Comparison of ENCODE assay signal across 34 cellular contexts in genomic region chr7:132311747-132312146, GRCh38.
"Had no signal": no experiment of that assay in that cellular context is flagged by ENCODE, and none has a peak within 500 bp of the region (broad histone marks: within the 10 kb centered on the region; RNA-seq: fewer than 3 reads in every experiment).

No MANE protein-coding gene starts in this region.

- H3K4me1 Mint-ChIP-seq: activated B cell treated with CpG ODN at 0.5 μM for 24 hours; stimulated activated memory B cell treated with anti-CD40 and anti-IgM and Interleukin-4, amounts not matched to agents 10 μg/mL and 1 μg/mL and 100 μg/mL, for 72 hours had no signal

- H3K27me3 ChIP-seq: heart right ventricle, ovary, right lobe of liver, thyroid gland, upper lobe of right lung had no signal

- H3K9me3 Mint-ChIP-seq: T-helper 2 cell treated with Interferon-gamma antibody and Interleukin-4, amounts not matched to agents 5 μg/mL and 100 μg/mL, for 36 hours had no signal

- H3K36me3 ChIP-seq: cardiac muscle cell, esophagus squamous epithelium, heart right ventricle, left ventricle myocardium inferior, neutrophil, ovary, right lobe of liver, stomach, thyroid gland, upper lobe of right lung had no signal

- H3K27ac Mint-ChIP-seq: activated B cell treated with CpG ODN at 0.5 μM for 24 hours; activated CD8-positive, alpha-beta T cell treated with anti-CD3 and anti-CD28 coated beads for 36 hours; activated naive CD4-positive, alpha-beta T cell treated with anti-CD3 and anti-CD28 coated beads, Interleukin-2, amount 50 U/mL, for 72 hours; activated T-helper 17 cell treated with anti-CD3 and anti-CD28 coated beads, Interleukin-2, amount 50 U/mL, for 72 hours; natural killer cell treated with Interleukin-12 subunit alpha and Interleukin-12 subunit beta and Interleukin-15 and Interleukin-18, amount 100 ng/mL, for 72 hours; progenitor cell of endocrine pancreas; stimulated activated memory B cell treated with anti-CD40 and anti-IgM and Interleukin-4, amounts not matched to agents 10 μg/mL and 1 μg/mL and 100 μg/mL, for 72 hours; T-cell; T-helper 2 cell treated with Interferon-gamma antibody and Interleukin-4, amounts not matched to agents 5 μg/mL and 100 μg/mL, for 36 hours had no signal

- H3K9me3 ChIP-seq: esophagus squamous epithelium, heart right ventricle, left ventricle myocardium inferior, mucosa of descending colon, neutrophil, ovary, right lobe of liver, stomach, thyroid gland, upper lobe of right lung had no signal

- H3K4me3 ChIP-seq: cardiac muscle cell, esophagus squamous epithelium, heart right ventricle, left ventricle myocardium inferior, lung, mucosa of descending colon, ovary, right lobe of liver, skin epidermis, stomach, thyroid gland, upper lobe of right lung had no signal

- ATAC-seq: activated CD8-positive, alpha-beta T cell treated with anti-CD3 and anti-CD28 coated beads for 36 hours; activated naive CD4-positive, alpha-beta T cell treated with anti-CD3 and anti-CD28 coated beads, Interleukin-2, amount 50 U/mL, for 72 hours; activated T-cell treated with anti-CD3 and anti-CD28 coated beads, Interleukin-2, amount 50 U/mL, for 4 hours; activated T-helper 17 cell treated with anti-CD3 and anti-CD28 coated beads, Interleukin-2, amount 50 U/mL, for 72 hours; heart right ventricle; mucosa of descending colon; natural killer cell treated with Interleukin-12 subunit alpha and Interleukin-12 subunit beta and Interleukin-15 and Interleukin-18, amount 100 ng/mL, for 72 hours; right lobe of liver; stimulated activated memory B cell treated with anti-CD40 and anti-IgM and Interleukin-4, amounts not matched to agents 10 μg/mL and 1 μg/mL and 100 μg/mL, for 72 hours; T-cell; upper lobe of right lung had no signal

- H3K4me1 ChIP-seq: esophagus squamous epithelium, heart right ventricle, left ventricle myocardium inferior, right lobe of liver, stomach, thyroid gland, upper lobe of right lung had no signal

- H3K4me3 Mint-ChIP-seq: activated B cell treated with CpG ODN at 0.5 μM for 24 hours; activated CD8-positive, alpha-beta T cell treated with anti-CD3 and anti-CD28 coated beads for 36 hours; activated T-cell treated with anti-CD3 and anti-CD28 coated beads, Interleukin-2, amount 50 U/mL, for 4 hours; activated T-helper 17 cell treated with anti-CD3 and anti-CD28 coated beads, Interleukin-2, amount 50 U/mL, for 72 hours; brain; natural killer cell treated with Interleukin-12 subunit alpha and Interleukin-12 subunit beta and Interleukin-15 and Interleukin-18, amount 100 ng/mL, for 72 hours; stimulated activated memory B cell treated with anti-CD40 and anti-IgM and Interleukin-4, amounts not matched to agents 10 μg/mL and 1 μg/mL and 100 μg/mL, for 72 hours; T-cell; T-helper 2 cell treated with Interferon-gamma antibody and Interleukin-4, amounts not matched to agents 5 μg/mL and 100 μg/mL, for 36 hours had no signal

- H3K36me3 Mint-ChIP-seq: brain; natural killer cell treated with Interleukin-12 subunit alpha and Interleukin-12 subunit beta and Interleukin-15 and Interleukin-18, amount 100 ng/mL, for 72 hours; T-cell had no signal

- H3K27ac ChIP-seq: cardiac muscle cell, esophagus squamous epithelium, heart right ventricle, left ventricle myocardium inferior, neutrophil, ovary, right lobe of liver, skin epidermis, stomach, thyroid gland, upper lobe of right lung had no signal

- DNase-seq: activated B cell treated with CpG ODN at 0.5 μM for 24 hours; activated CD4-positive, alpha-beta T cell treated with anti-CD3 and anti-CD28 coated beads, Interleukin-2, amount 50 U/mL, for 1 hour; activated CD8-positive, alpha-beta T cell treated with anti-CD3 and anti-CD28 coated beads for 36 hours; activated gamma-delta T cell treated with Interleukin-2 at 50 U/mL for 16 hours; activated T-cell treated with anti-CD3 and anti-CD28 coated beads, Interleukin-2, amount 50 U/mL, for 4 hours; anterior cingulate cortex; cortex of kidney; esophagus squamous epithelium; foreskin melanocyte; heart right ventricle; kidney glomerular epithelial cell; left ventricle myocardium inferior; mesendoderm; mucosa of descending colon; ovary; right lobe of liver; stimulated activated CD4-positive, alpha-beta T cell treated with anti-CD3 and anti-CD28 coated beads, Interleukin-1b, Interleukin-23, amount 100 ng/mL, for 48 hours; stimulated activated CD4-positive, alpha-beta T cell treated with anti-CD3 and anti-CD28 coated beads, Interleukin-4, amount 100 ng/mL, for 4 hours; stimulated activated CD8-positive, alpha-beta memory T cell treated with anti-CD3 and anti-CD28 coated beads, Interleukin-4, amount 100 ng/mL, for 48 hours; stomach; T-cell; thyroid gland; upper lobe of right lung had no signal
